ENCODE assay signal across 29 cellular contexts in genomic region chrX:77704881-77705280, GRCh38.
"Had no signal": no experiment of that assay in that cellular context is flagged by ENCODE, and none has a peak within 500 bp of the region (broad histone marks: within the 10 kb centered on the region; RNA-seq: fewer than 3 reads in every experiment).

No MANE protein-coding gene starts in this region.

- ATAC-seq: activated CD8-positive, alpha-beta T cell treated with anti-CD3 and anti-CD28 coated beads for 36 hours; activated naive CD4-positive, alpha-beta T cell treated with anti-CD3 and anti-CD28 coated beads, Interleukin-2, amount 50 U/mL, for 72 hours; activated T-cell treated with anti-CD3 and anti-CD28 coated beads, Interleukin-2, amount 50 U/mL, for 4 hours; activated T-cell treated with anti-CD3 and anti-CD28 coated beads, Interleukin-2, amount 50 U/mL, for 72 hours; activated T-helper 17 cell treated with anti-CD3 and anti-CD28 coated beads, Interleukin-2, amount 50 U/mL, for 72 hours had no signal

- H3K36me3 ChIP-seq: adrenal gland, ascending aorta, cardiac muscle cell had no signal

- H3K27ac ChIP-seq: adrenal gland, ascending aorta, cardiac muscle cell, VCaP had no signal

- DNase-seq: activated B cell treated with CpG ODN at 0.5 μM for 24 hours; activated CD4-positive, alpha-beta memory T cell treated with anti-CD3 and anti-CD28 coated beads for 36 hours; activated CD4-positive, alpha-beta T cell treated with anti-CD3 and anti-CD28 coated beads for 4 hours; activated CD4-positive, alpha-beta T cell treated with anti-CD3 and anti-CD28 coated beads, Interleukin-2, amount 10 ng/mL, durations not matched to agents 24 days and 14 days; activated CD4-positive, alpha-beta T cell treated with anti-CD3 and anti-CD28 coated beads, Interleukin-2, amount 50 U/mL, for 1 hour; activated CD4-positive, alpha-beta T cell treated with anti-CD3 and anti-CD28 coated beads, Interleukin-2, amount 50 U/mL, for 4 hours; activated CD4-positive, CD25-positive, alpha-beta regulatory T cell treated with anti-CD3 and anti-CD28 coated beads, Interleukin-2, amount 50 U/mL, for 72 hours; activated CD8-positive, alpha-beta memory T cell treated with anti-CD3 and anti-CD28 coated beads, Interleukin-2, amount 50 U/mL, for 4 hours; activated CD8-positive, alpha-beta T cell treated with anti-CD3 and anti-CD28 coated beads for 36 hours; activated effector memory CD4-positive, alpha-beta T cell treated with anti-CD3 and anti-CD28 coated beads, Interleukin-2, amount 50 U/mL, for 16 hours; activated gamma-delta T cell treated with Interleukin-2 at 50 U/mL for 16 hours; activated naive CD4-positive, alpha-beta T cell; activated naive CD4-positive, alpha-beta T cell treated with anti-CD3 and anti-CD28 coated beads, Interleukin-2, amount 50 U/mL, for 16 hours; activated naive CD8-positive, alpha-beta T cell treated with anti-CD3 and anti-CD28 coated beads for 36 hours; activated T-cell treated with anti-CD3 and anti-CD28 coated beads for 4 hours; activated T-cell treated with anti-CD3 and anti-CD28 coated beads, Interleukin-2, amount 50 U/mL, for 1 hour; activated T-cell treated with anti-CD3 and anti-CD28 coated beads, Interleukin-2, amount 50 U/mL, for 4 hours; activated T-cell treated with anti-CD3 and anti-CD28 coated beads, Interleukin-2, amount 50 U/mL, for 72 hours; adrenal gland; amniotic stem cell; caudate nucleus; cerebellar nuclear complex; T-helper 2 cell; T-helper 9 cell had no signal

- H3K9me3 ChIP-seq: adrenal gland, ascending aorta had no signal

- H3K27me3 ChIP-seq: ascending aorta, cardiac muscle cell had no signal

- H3K4me1 ChIP-seq: adrenal gland, ascending aorta had no signal

- H3K4me3 ChIP-seq: adrenal gland, ascending aorta, cardiac muscle cell had no signal
